In the genomic region with DNA sequence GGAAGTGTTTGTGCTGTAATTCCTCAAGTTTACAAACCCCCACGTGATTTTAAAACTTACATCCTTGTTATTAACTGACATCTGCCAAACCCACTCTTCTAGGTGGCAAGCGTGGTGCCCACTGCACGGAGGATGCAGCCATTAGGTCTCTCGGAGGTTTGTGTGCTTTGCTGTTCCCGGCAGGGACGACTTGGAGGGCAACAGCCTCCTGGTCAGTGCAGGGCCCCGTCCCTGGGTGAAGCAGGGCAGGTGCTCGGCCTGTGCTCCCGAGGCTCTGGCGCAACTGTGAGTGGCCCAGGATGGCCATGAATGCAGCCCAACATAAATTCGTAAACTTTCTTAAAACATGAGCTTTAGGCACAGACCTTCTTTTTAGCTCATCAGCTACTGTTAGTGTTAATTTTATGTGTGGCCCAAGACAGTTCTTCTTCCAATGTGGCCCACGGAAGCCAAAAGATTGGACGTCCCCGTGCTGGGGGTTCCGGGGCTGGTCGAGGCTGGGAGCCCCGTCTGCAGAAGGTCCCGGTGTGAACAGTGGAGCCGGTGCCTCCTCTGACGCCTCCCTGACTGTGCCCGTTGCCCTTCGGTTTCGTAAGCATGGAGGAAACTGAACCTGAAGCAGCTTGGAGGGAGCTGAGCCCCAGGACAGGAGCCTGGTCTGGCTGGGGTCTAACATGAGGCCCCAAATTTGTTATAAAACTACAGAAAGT, we compare ENCODE assay signal across 18 cellular contexts. TPM values are rescaled to one million over a fixed set of nuclear protein-coding genes. Genes with fewer than 3 reads are reported as not detected.
DNase-seq lines count a peak whose midpoint lies in the region; ATAC-seq and TF ChIP-seq lines count a peak whose summit lies in the region.
"Had no signal": no experiment of that assay in that cellular context is flagged by ENCODE, and none has a peak within 500 bp of the region (broad histone marks: within the 10 kb centered on the region; RNA-seq: fewer than 3 reads in every experiment).

No MANE protein-coding gene starts in this region.

- no peaks in the 10 kb centered on the region for H3K36me3 Mint-ChIP-seq in nephron progenitor cell (ENCODE audit: low read depth)
- H3K36me3 Mint-ChIP-seq: activated naive CD8-positive, alpha-beta T cell treated with anti-CD3 and anti-CD28 coated beads for 36 hours; CD4-positive, CD25-positive, alpha-beta regulatory T cell had no signal

- H3K27me3 ChIP-seq in vagina: no peaks in the 10 kb centered on the region
- H3K27me3 ChIP-seq: neural progenitor cell had no signal

- intact Hi-C loops in cardiac septum (cut with DNase I) (no loop called here), Right ventricle myocardium superior (cut with DNase I) (no loop called here), vagina (cut with DNase I) (no loop called here)

- no peaks in the 10 kb centered on the region for H3K9me3 Mint-ChIP-seq in nephron progenitor cell
- H3K9me3 Mint-ChIP-seq: activated naive CD8-positive, alpha-beta T cell treated with anti-CD3 and anti-CD28 coated beads for 36 hours; CD4-positive, CD25-positive, alpha-beta regulatory T cell; neural progenitor cell had no signal

- TF ChIP-seq CTCF in vagina (IDR thresholded peaks at IDR 0.05): no peak
- no peak for TF ChIP-seq CTCF in nephron progenitor cell (IDR thresholded peaks at IDR 0.05)

- no peak overlapping the region for H3K4me3 ChIP-seq in vagina
- H3K4me3 ChIP-seq: neural progenitor cell had no signal

- peaks cover 84% of the 10 kb centered on the region for H3K4me1 ChIP-seq in vagina

- peaks cover 0 to 3% of the 10 kb centered on the region in 2 donors for H3K36me3 ChIP-seq in vagina
- H3K36me3 ChIP-seq: neural progenitor cell had no signal

- no peaks in the 10 kb centered on the region for H3K9me3 ChIP-seq in vagina

- no peak for ATAC-seq in Right ventricle myocardium superior (ENCODE audit: poor library complexity)

- H3K27me3 Mint-ChIP-seq in nephron progenitor cell (ENCODE audit: low read depth, poor library complexity): peaks cover 4% of the 10 kb centered on the region

- no peak overlapping the region for H3K27ac Mint-ChIP-seq in nephron progenitor cell
- H3K27ac Mint-ChIP-seq: activated naive CD8-positive, alpha-beta T cell treated with anti-CD3 and anti-CD28 coated beads for 36 hours; CD4-positive, CD25-positive, alpha-beta regulatory T cell; neural progenitor cell had no signal

- H3K4me3 Mint-ChIP-seq in nephron progenitor cell: no peak overlapping the region
- H3K4me3 Mint-ChIP-seq: activated naive CD8-positive, alpha-beta T cell treated with anti-CD3 and anti-CD28 coated beads for 36 hours; CD4-positive, CD25-positive, alpha-beta regulatory T cell; neural progenitor cell had no signal

- no peak for TF ChIP-seq POLR2A in vagina (IDR thresholded peaks at IDR 0.05)

- H3K27ac ChIP-seq in vagina: peak overlapping the region; percentile 77
- H3K27ac ChIP-seq: neural progenitor cell had no signal

- H3K4me1 Mint-ChIP-seq in nephron progenitor cell: peaks cover 43% of the 10 kb centered on the region

- DNase-seq in cardiac septum (ENCODE audit: low spot score) (peak; percentile 43), Right ventricle myocardium superior (no peak), mesenteric fat pad (ENCODE audit: low spot score) (peak; percentile 65), vagina (ENCODE audit: extremely low spot score in 2 of 2) (peak in 1 of 2 donors; percentile 76), nephron progenitor cell (no peak), COR-L47 (lab: John Stamatoyannopoulos, UW) (no peak), cortex of kidney (lab: John Stamatoyannopoulos, UW) (no peak)
- DNase-seq in activated CD8-positive, alpha-beta memory T cell treated with anti-CD3 and anti-CD28 coated beads, Interleukin-2, amount 50 U/mL, for 4 hours: peak; percentile 3
- DNase-seq: activated naive CD8-positive, alpha-beta T cell treated with anti-CD3 and anti-CD28 coated beads for 36 hours; CD4-positive, CD25-positive, alpha-beta regulatory T cell; cerebellar nuclear complex; DMS153; GF-D8; MM.1S; NCI-H1694 treated with DMSO at 0.1 percent for 48 hours; SIG-M5; T-helper 1 cell had no signal

RNA-seq across cellular contexts. Expression of gene GAS6, which starts 11.9 kb away (rescaled TPM):
- 201 TPM for total RNA-seq in cardiac septum
- 181 TPM for total RNA-seq in Right ventricle myocardium superior
- total RNA-seq in mesenteric fat pad: 88.6 TPM
- total RNA-seq in vagina: 215 TPM

Comparison
In these comparisons a context has a peak if more than half of its experiments do, and no peak if none do; other contexts are left out.
1. DNase-seq: peak in cardiac septum (single experiment), activated CD8-positive, alpha-beta memory T cell treated with anti-CD3 and anti-CD28 coated beads, Interleukin-2, amount 50 U/mL, for 4 hours (single experiment) and mesenteric fat pad (single experiment); none in Right ventricle myocardium superior (single experiment), nephron progenitor cell (single experiment), COR-L47 (single experiment) and cortex of kidney (single experiment).